13 cellular contexts compared by ENCODE assay signal in genomic region chr14:90093942-90094595, GRCh38. TPM values are rescaled to one million over a fixed set of nuclear protein-coding genes. Genes with fewer than 3 reads are reported as not detected.
DNase-seq lines count a peak whose midpoint lies in the region; ATAC-seq and TF ChIP-seq lines count a peak whose summit lies in the region.
"Had no signal": no experiment of that assay in that cellular context is flagged by ENCODE, and none has a peak within 500 bp of the region (broad histone marks: within the 10 kb centered on the region; RNA-seq: fewer than 3 reads in every experiment).

No MANE protein-coding gene starts in this region.

- DNase-seq in MCF 10A (ENCODE audit: unreplicated experiment) (peak; percentile 44), breast epithelium (ENCODE audit: low spot score in 2 of 2) (no peak), NCI-H345 treated with DMSO at 0.1 percent for 48 hours (lab: John Stamatoyannopoulos, UW; ENCODE audit: unreplicated experiment) (peak; percentile 92), choroid plexus epithelial cell (ENCODE audit: low read depth) (peak; percentile 70), thyroid gland (no peak), head of caudate nucleus (no peak)
- DNase-seq in activated CD4-positive, alpha-beta T cell treated with anti-CD3 and anti-CD28 coated beads, Interleukin-2, amount 50 U/mL, for 1 hour = no peak
- DNase-seq: CD8-positive, alpha-beta memory T cell; NCI-H2107 had no signal

- H3K9me3 Mint-ChIP-seq in MCF 10A (ENCODE audit: unreplicated experiment) = no peaks in the 10 kb centered on the region
- H3K9me3 Mint-ChIP-seq: CD8-positive, alpha-beta memory T cell; memory B cell had no signal

- H3K27ac Mint-ChIP-seq in MCF 10A (ENCODE audit: low read depth, unreplicated experiment) = no peak overlapping the region
- H3K27ac Mint-ChIP-seq: activated naive CD8-positive, alpha-beta T cell; CD8-positive, alpha-beta memory T cell; memory B cell had no signal

- no peak for ATAC-seq in GM19328 (IDR thresholded peaks at IDR 0.05; ENCODE audit: unreplicated experiment)

- no TSS peak for BruUV-seq in MCF 10A (replicated peaks; lab: Mats Ljungman, UMichigan)

- H3K27me3 ChIP-seq in breast epithelium (no peaks in the 10 kb centered on the region), thyroid gland (no peaks in the 10 kb centered on the region)

- no peaks in the 10 kb centered on the region for H3K27me3 Mint-ChIP-seq in MCF 10A (ENCODE audit: insufficient read depth, unreplicated experiment)

- H3K4me3 ChIP-seq in breast epithelium (no peak overlapping the region), choroid plexus epithelial cell (ENCODE audit: low read depth, low read length) (no peak overlapping the region), thyroid gland (replicated peaks in 1 of 3) (no peak overlapping the region)
- H3K4me3 ChIP-seq: skin epidermis had no signal

- TF ChIP-seq CTCF in MCF 10A (IDR thresholded peaks at IDR 0.05; ENCODE audit: unreplicated experiment) (no peak), breast epithelium (IDR thresholded peaks at IDR 0.05) (no peak), choroid plexus epithelial cell (conservative IDR thresholded peaks at IDR 0.05; ENCODE audit: low read depth, low read length) (no peak), thyroid gland (IDR thresholded peaks at IDR 0.05) (no peak)

- H3K36me3 ChIP-seq in breast epithelium (no peaks in the 10 kb centered on the region), thyroid gland (no peaks in the 10 kb centered on the region)

- intact Hi-C loops in MCF 10A (cut with micrococcal nuclease) = no loop called here
- intact Hi-C loops in breast epithelium (cut with DNase I; ENCODE audit: low total_unique reads) = no loop called here
- intact Hi-C loops in thyroid gland (cut with DNase I) = no loop called here
- intact Hi-C loops in head of caudate nucleus (cut with DNase I) = no loop called here

- CTCF ChIA-PET in MCF 10A (lab: Yijun Ruan, JAX) = no interaction called here

- no peak overlapping the region for H3K4me3 Mint-ChIP-seq in MCF 10A (ENCODE audit: unreplicated experiment)
- H3K4me3 Mint-ChIP-seq: activated naive CD8-positive, alpha-beta T cell; CD8-positive, alpha-beta memory T cell; memory B cell had no signal

- no peaks in the 10 kb centered on the region for H3K36me3 Mint-ChIP-seq in MCF 10A (ENCODE audit: insufficient read depth, unreplicated experiment)
- H3K36me3 Mint-ChIP-seq: activated naive CD8-positive, alpha-beta T cell had no signal

- H3K27ac ChIP-seq in breast epithelium (no peak overlapping the region), thyroid gland (peak overlapping the region in 2 of 3 donors; percentile 39 to 65)

- H3K4me1 Mint-ChIP-seq in MCF 10A (ENCODE audit: insufficient read depth, unreplicated experiment) = peaks cover 12% of the 10 kb centered on the region
- H3K4me1 Mint-ChIP-seq: CD8-positive, alpha-beta memory T cell; memory B cell had no signal

- H3K4me1 ChIP-seq in breast epithelium = no peaks in the 10 kb centered on the region
- peaks cover 26 to 44% of the 10 kb centered on the region in 2 donors for H3K4me1 ChIP-seq in thyroid gland

- TF ChIP-seq POLR2A in breast epithelium (IDR thresholded peaks at IDR 0.05) (no peak), thyroid gland (IDR thresholded peaks at IDR 0.05) (no peak)

- POLR2A ChIA-PET in MCF 10A (lab: Yijun Ruan, JAX) = no interaction called here

- no peaks in the 10 kb centered on the region for H3K9me3 ChIP-seq in breast epithelium
- H3K9me3 ChIP-seq in thyroid gland = no peaks in the 10 kb centered on the region

- WGBS in thyroid gland, 2 donors = 59 to 68% methylated on average over 2 of the region's 2 CpGs

RNA-seq across cellular contexts. Expression of gene KCNK13, which starts 32.3 kb away (rescaled TPM):
- total RNA-seq in MCF 10A (2022) = not detected in 2 replicates
- under 1 TPM; 0.16 to 0.66 (median 0.59) TPM for total RNA-seq in breast epithelium
- 1 to 10 TPM; 4.0 to 7.2 (median 4.9) TPM for total RNA-seq in thyroid gland

Comparison
In these comparisons a context has a peak if more than half of its experiments do, and no peak if none do; other contexts are left out.
1. DNase-seq: peak in MCF 10A (single experiment), NCI-H345 treated with DMSO at 0.1 percent for 48 hours (single experiment) and choroid plexus epithelial cell (single experiment); none in breast epithelium (0 of 2), thyroid gland (0 of 2), head of caudate nucleus (0 of 42) and activated CD4-positive, alpha-beta T cell treated with anti-CD3 and anti-CD28 coated beads, Interleukin-2, amount 50 U/mL, for 1 hour (single experiment).
2. H3K27ac ChIP-seq: peak in thyroid gland (2 of 3); none in breast epithelium (0 of 2).